1 cellular context compared by ENCODE assay signal in genomic region chr19:42276821-42277220, GRCh38.
TF ChIP-seq lines count a peak whose summit lies in the region.

No MANE protein-coding gene starts in this region.

TF ChIP-seq in GM12878, 131 proteins besides CTCF, POLR2A, EP300 and RAD21:
- TF ChIP-seq CHD4 (IDR thresholded peaks at IDR 0.05) (no peak), SP1 (IDR thresholded peaks at IDR 0.05; ENCODE audit: low read depth, low read length) (no peak), SRF (IDR thresholded peaks at IDR 0.05; ENCODE audit: low read depth in 2 of 2, low read length in 2 of 2) (peak in 1 of 2 experiments; percentile 22; a peak in 1 of 4 replicates), BHLHE40 (IDR thresholded peaks at IDR 0.05; ENCODE audit: borderline replicate concordance in 1 of 2, low read depth in 2 of 2, low read length in 1 of 2) (peak; percentile 92 to 93), SUZ12 (IDR thresholded peaks at IDR 0.05; ENCODE audit: unreplicated experiment) (no peak), HDAC2 (IDR thresholded peaks at IDR 0.05) (no peak), HDAC6 (IDR thresholded peaks at IDR 0.05; ENCODE audit: unreplicated experiment) (no peak), CBX3 (IDR thresholded peaks at IDR 0.05; ENCODE audit: borderline replicate concordance, low read depth) (no peak), ZBED1 (IDR thresholded peaks at IDR 0.05; ENCODE audit: borderline replicate concordance) (no peak), CREM (IDR thresholded peaks at IDR 0.05; ENCODE audit: low read depth) (no peak), ZNF24 (IDR thresholded peaks at IDR 0.05) (no peak), ETV6 (conservative IDR thresholded peaks at IDR 0.05 in 1 of 2, IDR thresholded peaks at IDR 0.05 in 1 of 2; ENCODE audit: borderline replicate concordance in 1 of 2, low read depth in 1 of 2) (no peak), CEBPZ (IDR thresholded peaks at IDR 0.05; ENCODE audit: low read depth, low read length) (no peak), ZNF207 (IDR thresholded peaks at IDR 0.05; ENCODE audit: borderline replicate concordance) (no peak), SIN3A (IDR thresholded peaks at IDR 0.05; ENCODE audit: low read depth, low read length) (no peak), RELA (IDR thresholded peaks at IDR 0.05; ENCODE audit: borderline replicate concordance, partially characterized antibody) (no peak), ZNF622 (IDR thresholded peaks at IDR 0.05) (no peak)
- TF ChIP-seq, protein P1, sequence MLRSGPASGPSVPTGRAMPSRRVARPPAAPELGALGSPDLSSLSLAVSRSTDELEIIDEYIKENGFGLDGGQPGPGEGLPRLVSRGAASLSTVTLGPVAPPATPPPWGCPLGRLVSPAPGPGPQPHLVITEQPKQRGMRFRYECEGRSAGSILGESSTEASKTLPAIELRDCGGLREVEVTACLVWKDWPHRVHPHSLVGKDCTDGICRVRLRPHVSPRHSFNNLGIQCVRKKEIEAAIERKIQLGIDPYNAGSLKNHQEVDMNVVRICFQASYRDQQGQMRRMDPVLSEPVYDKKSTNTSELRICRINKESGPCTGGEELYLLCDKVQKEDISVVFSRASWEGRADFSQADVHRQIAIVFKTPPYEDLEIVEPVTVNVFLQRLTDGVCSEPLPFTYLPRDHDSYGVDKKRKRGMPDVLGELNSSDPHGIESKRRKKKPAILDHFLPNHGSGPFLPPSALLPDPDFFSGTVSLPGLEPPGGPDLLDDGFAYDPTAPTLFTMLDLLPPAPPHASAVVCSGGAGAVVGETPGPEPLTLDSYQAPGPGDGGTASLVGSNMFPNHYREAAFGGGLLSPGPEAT (IDR thresholded peaks at IDR 0.05; ENCODE audit: low read depth), result no peak
TF ChIP-seq in GM12878: peak in this region for 2.
